1 cellular context compared by ENCODE assay signal in the genomic region with DNA sequence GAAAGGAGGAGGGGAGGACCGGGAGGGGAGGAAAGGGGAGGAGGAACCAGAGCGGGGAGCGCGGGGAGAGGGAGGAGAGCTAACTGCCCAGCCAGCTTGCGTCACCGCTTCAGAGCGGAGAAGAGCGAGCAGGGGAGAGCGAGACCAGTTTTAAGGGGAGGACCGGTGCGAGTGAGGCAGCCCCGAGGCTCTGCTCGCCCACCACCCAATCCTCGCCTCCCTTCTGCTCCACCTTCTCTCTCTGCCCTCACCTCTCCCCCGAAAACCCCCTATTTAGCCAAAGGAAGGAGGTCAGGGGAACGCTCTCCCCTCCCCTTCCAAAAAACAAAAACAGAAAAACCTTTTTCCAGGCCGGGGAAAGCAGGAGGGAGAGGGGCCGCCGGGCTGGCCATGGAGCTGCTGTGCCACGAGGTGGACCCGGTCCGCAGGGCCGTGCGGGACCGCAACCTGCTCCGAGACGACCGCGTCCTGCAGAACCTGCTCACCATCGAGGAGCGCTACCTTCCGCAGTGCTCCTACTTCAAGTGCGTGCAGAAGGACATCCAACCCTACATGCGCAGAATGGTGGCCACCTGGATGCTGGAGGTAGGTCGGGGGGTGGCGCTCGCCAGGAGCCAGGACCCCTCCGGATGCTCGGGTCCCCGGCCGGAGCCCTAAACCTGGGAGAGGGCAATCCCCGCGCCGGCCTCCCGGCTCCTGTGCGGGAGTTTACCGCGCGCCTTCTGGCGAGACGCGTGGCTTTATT.
TF ChIP-seq lines count a peak whose summit lies in the region.

CCND2 (plus strand) TSS at position 112 of the 745 bp plus-strand sequence; CDS start at position 391, 279 bp downstream.

TF ChIP-seq in H1, 55 proteins besides CTCF, POLR2A, EP300 and RAD21:
- TF ChIP-seq SIN3A (conservative IDR thresholded peaks at IDR 0.05 in 1 of 2, IDR thresholded peaks at IDR 0.05 in 1 of 2; ENCODE audit: low read depth in 1 of 2, low read length in 2 of 2): peak; percentile 60 to 72; a peak in 1 of 4 replicates
- peak; percentile 69 for TF ChIP-seq SAP30 (IDR thresholded peaks at IDR 0.05; ENCODE audit: insufficient read depth, insufficient replicate concordance, low read length)
- TF ChIP-seq TCF12 (IDR thresholded peaks at IDR 0.05; ENCODE audit: low read depth, low read length): peak; percentile 57; the same call in 1 of the 2 replicates
- peak; percentile 63 for TF ChIP-seq KDM4A (IDR thresholded peaks at IDR 0.05; ENCODE audit: low read depth, low read length, severe bottlenecking)
- peak; percentile 30; the same call in 1 of the 2 replicates for TF ChIP-seq RFX5 (IDR thresholded peaks at IDR 0.05; ENCODE audit: borderline replicate concordance, low read depth, low read length)
- no peak for TF ChIP-seq KDM1A (IDR thresholded peaks at IDR 0.05; ENCODE audit: borderline replicate concordance, low read length)
- no peak for TF ChIP-seq SIX5 (IDR thresholded peaks at IDR 0.05; ENCODE audit: low read depth, low read length)
- TF ChIP-seq SIRT6 (IDR thresholded peaks at IDR 0.05; ENCODE audit: low read length): no peak
- 0 out of 2 replicates have a peak, but pooled peaks have one; percentile 34 for TF ChIP-seq CHD2 (IDR thresholded peaks at IDR 0.05; ENCODE audit: low read length)
- peak; percentile 90 for TF ChIP-seq CEBPB (IDR thresholded peaks at IDR 0.05; ENCODE audit: low read depth, low read length)
- no peak for TF ChIP-seq SP4 (IDR thresholded peaks at IDR 0.05; ENCODE audit: low read length)
- TF ChIP-seq POLR2AphosphoS5 (IDR thresholded peaks at IDR 0.05; ENCODE audit: low read depth, low read length): peak; percentile 99
- peak; percentile 65; the same call in 1 of the 2 replicates for TF ChIP-seq EGR1 (IDR thresholded peaks at IDR 0.05; ENCODE audit: borderline replicate concordance, low read depth, low read length)
- peak; percentile 96 for TF ChIP-seq TAF1 (IDR thresholded peaks at IDR 0.05; ENCODE audit: low read depth, low read length)
- TF ChIP-seq TAF7 (optimal IDR thresholded peaks at IDR 0.05; ENCODE audit: borderline replicate concordance, low read depth, low read length): peak; percentile 64
- peak; percentile 73 for TF ChIP-seq CTBP2 (IDR thresholded peaks at IDR 0.05; ENCODE audit: borderline replicate concordance, insufficient read depth, insufficient read length, low read length)
- no peak for TF ChIP-seq CHD7 (IDR thresholded peaks at IDR 0.05; ENCODE audit: insufficient replicate concordance, low read length)
- TF ChIP-seq JUND (IDR thresholded peaks at IDR 0.05; ENCODE audit: low read length): peak; percentile 80
- TF ChIP-seq ATF3 (IDR thresholded peaks at IDR 0.05; ENCODE audit: insufficient read depth, low read depth, low read length): peak; percentile 70
- TF ChIP-seq GTF2F1 (IDR thresholded peaks at IDR 0.05; ENCODE audit: borderline replicate concordance, low read depth, low read length): no peak
- peak; percentile 70; the same call in 1 of the 2 replicates for TF ChIP-seq CREB1 (IDR thresholded peaks at IDR 0.05)
- TF ChIP-seq KDM5A (IDR thresholded peaks at IDR 0.05; ENCODE audit: low read length): no peak
- peak; percentile 41 for TF ChIP-seq MAX (IDR thresholded peaks at IDR 0.05)
- TF ChIP-seq, protein P1, sequence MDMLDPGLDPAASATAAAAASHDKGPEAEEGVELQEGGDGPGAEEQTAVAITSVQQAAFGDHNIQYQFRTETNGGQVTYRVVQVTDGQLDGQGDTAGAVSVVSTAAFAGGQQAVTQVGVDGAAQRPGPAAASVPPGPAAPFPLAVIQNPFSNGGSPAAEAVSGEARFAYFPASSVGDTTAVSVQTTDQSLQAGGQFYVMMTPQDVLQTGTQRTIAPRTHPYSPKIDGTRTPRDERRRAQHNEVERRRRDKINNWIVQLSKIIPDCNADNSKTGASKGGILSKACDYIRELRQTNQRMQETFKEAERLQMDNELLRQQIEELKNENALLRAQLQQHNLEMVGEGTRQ (IDR thresholded peaks at IDR 0.05; ENCODE audit: low read length): no peak
- TF ChIP-seq SP1 (IDR thresholded peaks at IDR 0.05; ENCODE audit: low read depth, low read length): 0 out of 2 replicates have a peak, but pooled peaks have one; percentile 30
- TF ChIP-seq ATF2 (IDR thresholded peaks at IDR 0.05; ENCODE audit: low read length): peak; percentile 84
- TF ChIP-seq POU5F1 (IDR thresholded peaks at IDR 0.05; ENCODE audit: low read depth, low read length): no peak
- TF ChIP-seq BRCA1 (IDR thresholded peaks at IDR 0.05; ENCODE audit: low read depth, low read length): no peak
- TF ChIP-seq TBP (IDR thresholded peaks at IDR 0.05; ENCODE audit: low read depth, low read length): peak; percentile 91
- no peak for TF ChIP-seq MAFK (IDR thresholded peaks at IDR 0.05; ENCODE audit: low read depth, low read length)
- TF ChIP-seq HDAC2 (IDR thresholded peaks at IDR 0.05; ENCODE audit: borderline replicate concordance in 1 of 2, low read depth in 2 of 2, low read length in 2 of 2): no peak
- TF ChIP-seq RBBP5 (IDR thresholded peaks at IDR 0.05; ENCODE audit: borderline replicate concordance, low read depth, low read length): peak; percentile 52; the same call in 1 of the 2 replicates
TF ChIP-seq in H1: peak in this region for 20.
